1 cellular context compared by ENCODE assay signal in genomic region chr5:177427919-177428573, GRCh38.
TF ChIP-seq lines count a peak whose summit lies in the region.

No MANE protein-coding gene starts in this region.

TF ChIP-seq in K562, 482 proteins besides CTCF, POLR2A, EP300 and RAD21 (continued from another document and continues in another):
- TF ChIP-seq MED1 (CRISPR knock-in tag; IDR thresholded peaks at IDR 0.05; ENCODE audit: borderline replicate concordance) (no peak), ELF2 (CRISPR knock-in tag; IDR thresholded peaks at IDR 0.05) (no peak), LARP7 (IDR thresholded peaks at IDR 0.05) (no peak), SAP30 (IDR thresholded peaks at IDR 0.05; ENCODE audit: borderline replicate concordance, insufficient read depth, low read depth, low read length, poor library complexity, severe bottlenecking) (no peak), ESRRA (IDR thresholded peaks at IDR 0.05; ENCODE audit: borderline replicate concordance, low read depth) (no peak), CBX3 (IDR thresholded peaks at IDR 0.05; ENCODE audit: borderline replicate concordance in 1 of 2, low read length in 2 of 2) (no peak), EGR1 (conservative IDR thresholded peaks at IDR 0.05) (no peak), CREM (IDR thresholded peaks at IDR 0.05; ENCODE audit: low read depth) (peak; percentile 69), DPF2 (IDR thresholded peaks at IDR 0.05) (peak; percentile 74), JUN (IDR thresholded peaks at IDR 0.05; ENCODE audit: borderline replicate concordance, low read depth, low read length) (no peak), JUN (CRISPR knock-in tag; IDR thresholded peaks at IDR 0.05; ENCODE audit: borderline replicate concordance) (no peak), MAFK (IDR thresholded peaks at IDR 0.05; ENCODE audit: low read length) (peak; percentile 85), CEBPG (CRISPR knock-in tag; IDR thresholded peaks at IDR 0.05) (no peak), CEBPG (tag; conservative IDR thresholded peaks at IDR 0.05 in 1 of 2, IDR thresholded peaks at IDR 0.05 in 1 of 2) (no peak), ARHGAP35 (IDR thresholded peaks at IDR 0.05; ENCODE audit: partially characterized antibody) (no peak), STAT5B (CRISPR knock-in tag; IDR thresholded peaks at IDR 0.05) (no peak), SREBF1 (IDR thresholded peaks at IDR 0.05; ENCODE audit: borderline replicate concordance, low read depth, low read length) (no peak), MCM5 (IDR thresholded peaks at IDR 0.05; ENCODE audit: low read depth) (no peak), MBD1 (CRISPR knock-in tag; IDR thresholded peaks at IDR 0.05) (no peak), ATF1 (CRISPR knock-in tag; IDR thresholded peaks at IDR 0.05) (no peak), ATF1 (tag; IDR thresholded peaks at IDR 0.05) (no peak; the same call in 1 of the 2 replicates), PHTF2 (CRISPR knock-in tag; IDR thresholded peaks at IDR 0.05) (no peak), CBFB (CRISPR knock-in tag; IDR thresholded peaks at IDR 0.05) (0 out of 2 replicates have a peak, but pooled peaks have one; percentile 45), ZFP91 (CRISPR knock-in tag; IDR thresholded peaks at IDR 0.05) (no peak), SRF (CRISPR knock-in tag; IDR thresholded peaks at IDR 0.05) (peak in 1 of 2 experiments; percentile 50; a peak in 1 of 4 replicates), ZNF232 (CRISPR knock-in tag; IDR thresholded peaks at IDR 0.05) (no peak), HOXB6 (CRISPR knock-in tag; IDR thresholded peaks at IDR 0.05; ENCODE audit: borderline replicate concordance) (no peak), SAFB (IDR thresholded peaks at IDR 0.05; ENCODE audit: borderline replicate concordance, low read depth, low read length) (no peak), ZNF146 (CRISPR knock-in tag; IDR thresholded peaks at IDR 0.05; ENCODE audit: unreplicated experiment) (no peak), TCF3 (CRISPR knock-in tag; IDR thresholded peaks at IDR 0.05) (no peak), REST (CRISPR knock-in tag; IDR thresholded peaks at IDR 0.05; ENCODE audit: low read depth) (no peak), SNIP1 (IDR thresholded peaks at IDR 0.05; ENCODE audit: low read depth) (no peak), TRIM25 (IDR thresholded peaks at IDR 0.05; ENCODE audit: borderline replicate concordance) (no peak), TEAD1 (CRISPR knock-in tag; IDR thresholded peaks at IDR 0.05) (no peak), GTF2A2 (tag; IDR thresholded peaks at IDR 0.05) (no peak), EHMT2 (IDR thresholded peaks at IDR 0.05) (no peak), ETV6 (IDR thresholded peaks at IDR 0.05; ENCODE audit: borderline replicate concordance in 1 of 2, low read depth in 2 of 2, low read length in 1 of 2) (no peak), ETV6 (CRISPR knock-in tag; IDR thresholded peaks at IDR 0.05; ENCODE audit: borderline replicate concordance) (no peak), AFF4 (CRISPR knock-in tag; IDR thresholded peaks at IDR 0.05) (no peak), TFE3 (CRISPR knock-in tag; IDR thresholded peaks at IDR 0.05) (no peak), HDAC3 (IDR thresholded peaks at IDR 0.05; ENCODE audit: borderline replicate concordance, partially characterized antibody) (no peak), HDGF (IDR thresholded peaks at IDR 0.05) (no peak), HLTF (IDR thresholded peaks at IDR 0.05) (no peak; the same call in 1 of the 2 replicates), DDX20 (tag; IDR thresholded peaks at IDR 0.05; ENCODE audit: low read depth) (no peak), ELK1 (CRISPR knock-in tag; IDR thresholded peaks at IDR 0.05) (no peak), ZNF740 (CRISPR knock-in tag; IDR thresholded peaks at IDR 0.05) (0 out of 2 replicates have a peak, but pooled peaks have one; percentile 37), ZNF740 (tag; IDR thresholded peaks at IDR 0.05) (no peak), MYC (IDR thresholded peaks at IDR 0.05; ENCODE audit: low read depth, low read length) (peak; percentile 56), MYC (CRISPR knock-in tag; IDR thresholded peaks at IDR 0.05; ENCODE audit: borderline replicate concordance, low read depth) (no peak), CBFA2T3 (IDR thresholded peaks at IDR 0.05) (peak; percentile 27; the same call in 1 of the 2 replicates), ZC3H11A (IDR thresholded peaks at IDR 0.05; ENCODE audit: low read depth, low read length) (no peak), ZNF75A (CRISPR knock-in tag; IDR thresholded peaks at IDR 0.05) (no peak)
